ENCODE assay signal across 26 cellular contexts in the genomic region with DNA sequence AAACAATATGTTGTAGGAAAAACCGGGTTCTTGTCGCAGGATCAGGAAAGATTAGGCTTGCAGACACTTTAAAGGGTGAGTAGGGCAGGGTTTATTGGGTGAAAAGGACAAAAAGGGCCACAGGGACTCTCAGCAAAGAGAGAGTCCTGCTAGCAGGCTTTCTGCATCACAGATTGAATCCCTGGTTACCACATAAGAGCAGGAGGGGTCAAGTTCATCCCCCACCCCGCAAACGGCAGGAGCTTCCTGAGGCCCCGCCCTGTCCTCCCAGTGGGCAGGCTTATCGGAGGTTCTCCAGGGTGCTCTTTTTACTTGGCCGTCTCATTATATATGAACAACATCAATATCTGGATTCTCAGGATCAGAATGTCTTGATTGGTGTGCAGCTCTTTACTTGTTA. TPM values are rescaled to one million over a fixed set of nuclear protein-coding genes. Genes with fewer than 3 reads are reported as not detected.
DNase-seq lines count a peak whose midpoint lies in the region; ATAC-seq and TF ChIP-seq lines count a peak whose summit lies in the region.
"Had no signal": no experiment of that assay in that cellular context is flagged by ENCODE, and none has a peak within 500 bp of the region (broad histone marks: within the 10 kb centered on the region; RNA-seq: fewer than 3 reads in every experiment).

No MANE protein-coding gene starts in this region.

- ATAC-seq in WTC11, result peak; percentile 91
- no peak for ATAC-seq in natural killer cell treated with Interleukin-12 subunit alpha and Interleukin-12 subunit beta and Interleukin-15 and Interleukin-18, amount 100 ng/mL, for 72 hours
- ATAC-seq: lower lobe of right lung; stimulated activated naive B cell treated with anti-CD40 and anti-IgM and Interleukin-4, amounts not matched to agents 10 μg/mL and 1 μg/mL and 100 μg/mL, for 72 hours had no signal

- peaks cover 16% of the 10 kb centered on the region for H3K36me3 Mint-ChIP-seq in WTC11
- no peaks in the 10 kb centered on the region for H3K36me3 Mint-ChIP-seq in endothelial cell (ENCODE audit: low read depth, unreplicated experiment)
- no peaks in the 10 kb centered on the region for H3K36me3 Mint-ChIP-seq in Calu3 (ENCODE audit: insufficient read depth, unreplicated experiment)
- H3K36me3 Mint-ChIP-seq in natural killer cell treated with Interleukin-12 subunit alpha and Interleukin-12 subunit beta and Interleukin-15 and Interleukin-18, amount 100 ng/mL, for 72 hours, result no peaks in the 10 kb centered on the region
- H3K36me3 Mint-ChIP-seq: activated naive CD8-positive, alpha-beta T cell treated with anti-CD3 and anti-CD28 coated beads for 36 hours; brain; stimulated activated naive B cell treated with anti-CD40 and anti-IgM and Interleukin-4, amounts not matched to agents 10 μg/mL and 1 μg/mL and 100 μg/mL, for 72 hours had no signal

- no peaks in the 10 kb centered on the region for H3K36me3 ChIP-seq in H7 (replicated peaks; ENCODE audit: control insufficient read depth, insufficient read depth, low read length)
- no peaks in the 10 kb centered on the region for H3K36me3 ChIP-seq in iPS-20b (ENCODE audit: insufficient read depth, low read depth, low read length)
- H3K36me3 ChIP-seq: lower lobe of right lung had no signal

- H3K4me3 ChIP-seq in H7 (ENCODE audit: insufficient read depth, low read depth, low read length) (peak overlapping the region; percentile 22; the same call in 1 of the 2 replicates), iPS-20b (ENCODE audit: low read length) (peak overlapping the region; percentile 65), retinal pigment epithelial cell (ENCODE audit: low read length) (peak overlapping the region; percentile 18)
- H3K4me3 ChIP-seq: lower lobe of right lung had no signal

- H3K4me1 ChIP-seq in iPS-20b (ENCODE audit: insufficient read depth, low read length), result peaks cover 17% of the 10 kb centered on the region; the same call in 1 of the 2 replicates
- H3K4me1 ChIP-seq: lower lobe of right lung had no signal

- POLR2A ChIA-PET in WTC11 (lab: Charles Lee), result interaction anchor here (0.7 kb wide), 1 partner anchor 60 kb away, joined by 3 read pairs; no protein-coding TSS in a partner anchor

- CTCF ChIA-PET in WTC11 (lab: Charles Lee), result interaction anchor here (1.5 to 3.0 kb wide), 2 partner anchors 9 to 150 kb away, joined by 3 to 10 read pairs; no protein-coding TSS in a partner anchor
- CTCF ChIA-PET in Calu3 (lab: Charles Lee), result no interaction called here

- intact Hi-C loops in Calu3 (cut with micrococcal nuclease; ENCODE audit: unreplicated experiment), result no loop called here

- no peak overlapping the region for H3K27ac ChIP-seq in iPS-20b (ENCODE audit: low read length)
- H3K27ac ChIP-seq: lower lobe of right lung had no signal

- peak; percentile 56 for DNase-seq in H7
- DNase-seq in WTC11 (ENCODE audit: low spot score), result peak; percentile 36
- DNase-seq in retinal pigment epithelial cell (ENCODE audit: low read depth), result no peak
- DNase-seq in endothelial cell (ENCODE audit: low spot score), result no peak
- no peak for DNase-seq in Calu3
- DNase-seq in natural killer cell treated with Interleukin-12 subunit alpha and Interleukin-12 subunit beta and Interleukin-15 and Interleukin-18, amount 100 ng/mL, for 72 hours (ENCODE audit: low spot score), result no peak
- DNase-seq: activated CD4-positive, alpha-beta T cell treated with anti-CD3 and anti-CD28 coated beads, Interleukin-2, amount 50 U/mL, for 48 hours; activated CD4-positive, CD25-positive, alpha-beta regulatory T cell; activated effector memory CD4-positive, alpha-beta T cell treated with Interleukin-2 at 50 U/mL for 16 hours; activated naive CD8-positive, alpha-beta T cell treated with anti-CD3 and anti-CD28 coated beads for 36 hours; erythroblast; kidney; lower lobe of right lung; NCI-H1105 treated with DMSO at 0.1 percent for 48 hours; NCI-H2029; NCI-H2227 treated with DMSO at 0.1 percent for 48 hours; occipital lobe; stimulated activated CD4-positive, alpha-beta T cell treated with anti-CD3 and anti-CD28 coated beads, Interleukin-4, amount 100 ng/mL, for 1 hour; stimulated activated naive B cell treated with anti-CD40 and anti-IgM and Interleukin-4, amounts not matched to agents 10 μg/mL and 1 μg/mL and 100 μg/mL, for 72 hours; SW 1271 had no signal

- TF ChIP-seq CTCF in WTC11 (IDR thresholded peaks at IDR 0.05) (no peak), retinal pigment epithelial cell (conservative IDR thresholded peaks at IDR 0.05; ENCODE audit: low read depth, low read length) (no peak), endothelial cell (IDR thresholded peaks at IDR 0.05; ENCODE audit: unreplicated experiment) (no peak), Calu3 (IDR thresholded peaks at IDR 0.05; ENCODE audit: unreplicated experiment) (no peak)

- H3K4me3 Mint-ChIP-seq in WTC11 (peak overlapping the region; percentile 64), endothelial cell (ENCODE audit: unreplicated experiment) (no peak overlapping the region), Calu3 (ENCODE audit: low read depth, unreplicated experiment) (no peak overlapping the region)
- H3K4me3 Mint-ChIP-seq in natural killer cell treated with Interleukin-12 subunit alpha and Interleukin-12 subunit beta and Interleukin-15 and Interleukin-18, amount 100 ng/mL, for 72 hours, result no peak overlapping the region
- H3K4me3 Mint-ChIP-seq: activated naive CD8-positive, alpha-beta T cell treated with anti-CD3 and anti-CD28 coated beads for 36 hours; stimulated activated naive B cell treated with anti-CD40 and anti-IgM and Interleukin-4, amounts not matched to agents 10 μg/mL and 1 μg/mL and 100 μg/mL, for 72 hours had no signal

- peaks cover 23% of the 10 kb centered on the region for H3K4me1 Mint-ChIP-seq in WTC11
- peaks cover 7% of the 10 kb centered on the region for H3K4me1 Mint-ChIP-seq in endothelial cell (ENCODE audit: unreplicated experiment)
- no peaks in the 10 kb centered on the region for H3K4me1 Mint-ChIP-seq in Calu3 (ENCODE audit: low read depth, unreplicated experiment)
- H3K4me1 Mint-ChIP-seq in natural killer cell treated with Interleukin-12 subunit alpha and Interleukin-12 subunit beta and Interleukin-15 and Interleukin-18, amount 100 ng/mL, for 72 hours (ENCODE audit: low read depth in 2 of 2), result no peaks in the 10 kb centered on the region
- H3K4me1 Mint-ChIP-seq: activated naive CD8-positive, alpha-beta T cell treated with anti-CD3 and anti-CD28 coated beads for 36 hours; stimulated activated naive B cell treated with anti-CD40 and anti-IgM and Interleukin-4, amounts not matched to agents 10 μg/mL and 1 μg/mL and 100 μg/mL, for 72 hours had no signal

- H3K27ac Mint-ChIP-seq in WTC11 (peak overlapping the region; percentile 79; the same call in 1 of the 2 replicates), endothelial cell (ENCODE audit: unreplicated experiment) (no peak overlapping the region), Calu3 (ENCODE audit: unreplicated experiment) (no peak overlapping the region)
- no peak overlapping the region for H3K27ac Mint-ChIP-seq in natural killer cell treated with Interleukin-12 subunit alpha and Interleukin-12 subunit beta and Interleukin-15 and Interleukin-18, amount 100 ng/mL, for 72 hours
- H3K27ac Mint-ChIP-seq: activated naive CD8-positive, alpha-beta T cell treated with anti-CD3 and anti-CD28 coated beads for 36 hours; brain; stimulated activated naive B cell treated with anti-CD40 and anti-IgM and Interleukin-4, amounts not matched to agents 10 μg/mL and 1 μg/mL and 100 μg/mL, for 72 hours had no signal

- H3K9me3 ChIP-seq in iPS-20b (ENCODE audit: insufficient read depth, low read depth, low read length), result peaks cover 7% of the 10 kb centered on the region; the same call in 1 of the 2 replicates
- H3K9me3 ChIP-seq: lower lobe of right lung had no signal

- peak overlapping the region; percentile 73; the same call in 1 of the 2 replicates for H3K9ac ChIP-seq in iPS-20b (ENCODE audit: low read depth, low read length)

- H3K9me3 Mint-ChIP-seq in WTC11 (peaks cover 27% of the 10 kb centered on the region), endothelial cell (ENCODE audit: unreplicated experiment) (no peaks in the 10 kb centered on the region), Calu3 (ENCODE audit: low read depth, unreplicated experiment) (no peaks in the 10 kb centered on the region)
- no peaks in the 10 kb centered on the region for H3K9me3 Mint-ChIP-seq in natural killer cell treated with Interleukin-12 subunit alpha and Interleukin-12 subunit beta and Interleukin-15 and Interleukin-18, amount 100 ng/mL, for 72 hours
- H3K9me3 Mint-ChIP-seq: stimulated activated naive B cell treated with anti-CD40 and anti-IgM and Interleukin-4, amounts not matched to agents 10 μg/mL and 1 μg/mL and 100 μg/mL, for 72 hours had no signal

- H3K27me3 Mint-ChIP-seq in WTC11 (ENCODE audit: low read depth) (no peaks in the 10 kb centered on the region), endothelial cell (ENCODE audit: unreplicated experiment) (peaks cover 2% of the 10 kb centered on the region), Calu3 (ENCODE audit: unreplicated experiment) (no peaks in the 10 kb centered on the region)
- H3K27me3 Mint-ChIP-seq in natural killer cell treated with Interleukin-12 subunit alpha and Interleukin-12 subunit beta and Interleukin-15 and Interleukin-18, amount 100 ng/mL, for 72 hours, result peaks cover 17 to 30% of the 10 kb centered on the region in 2 donors
- H3K27me3 Mint-ChIP-seq: brain had no signal

- no TSS peak for BruUV-seq in Calu3 (replicated peaks; lab: Mats Ljungman, UMichigan)

- H3K27me3 ChIP-seq in H7 (ENCODE audit: control insufficient read depth, insufficient read depth, low read length), result no peaks in the 10 kb centered on the region
- H3K27me3 ChIP-seq in iPS-20b (ENCODE audit: insufficient read depth, low read length), result no peaks in the 10 kb centered on the region

TF ChIP-seq in WTC11, 78 proteins besides CTCF, POLR2A, EP300 and RAD21 (continues in another document):
- TF ChIP-seq SMAD4 (CRISPR knock-in tag; IDR thresholded peaks at IDR 0.05) (no peak), CBFB (CRISPR knock-in tag; IDR thresholded peaks at IDR 0.05; ENCODE audit: low read depth) (no peak), FOXJ3 (CRISPR knock-in tag; IDR thresholded peaks at IDR 0.05; ENCODE audit: borderline replicate concordance) (no peak), ZNF423 (CRISPR knock-in tag; IDR thresholded peaks at IDR 0.05) (no peak), ZBTB21 (CRISPR knock-in tag; IDR thresholded peaks at IDR 0.05; ENCODE audit: borderline replicate concordance) (no peak), RORB (CRISPR knock-in tag; IDR thresholded peaks at IDR 0.05) (no peak), ETV6 (CRISPR knock-in tag; IDR thresholded peaks at IDR 0.05) (no peak)

RNA-seq across cellular contexts. Expression of gene SYCP1, which starts 47.7 kb away (rescaled TPM):
- total RNA-seq in H7 (2014; rRNA removed; shearing (Covaris generic)), result not detected in 2 replicates
- 0.34 TPM in 1 of 3 replicates, not detected in the others for total RNA-seq in WTC11 (2021)
- not detected for total RNA-seq in endothelial cell (ENCODE audit: unreplicated experiment)
- not detected in 2 replicates for total RNA-seq in Calu3 (2022)
- not detected for total RNA-seq in natural killer cell treated with Interleukin-12 subunit alpha and Interleukin-12 subunit beta and Interleukin-15 and Interleukin-18, amount 100 ng/mL, for 72 hours
- total RNA-seq: activated naive CD8-positive, alpha-beta T cell treated with anti-CD3 and anti-CD28 coated beads for 36 hours; cerebellum; G401; kidney; lower lobe of right lung; MCF 10A; occipital lobe; renal cortical epithelial cell had no signal

Comparison
In these comparisons a context has a peak if more than half of its experiments do, and no peak if none do; other contexts are left out.
1. DNase-seq: peak in H7 (single experiment) and WTC11 (single experiment); none in retinal pigment epithelial cell (single experiment), endothelial cell (single experiment), Calu3 (single experiment) and natural killer cell treated with Interleukin-12 subunit alpha and Interleukin-12 subunit beta and Interleukin-15 and Interleukin-18, amount 100 ng/mL, for 72 hours (single experiment).
2. Peak in every context shown above with its lines, with median percentiles within 50 percentile points of each other: H3K4me3 ChIP-seq.